In genomic region chr20:20143646-20144045, GRCh38 we compare ENCODE assay signal across 21 cellular contexts.
"Had no signal": no experiment of that assay in that cellular context is flagged by ENCODE, and none has a peak within 500 bp of the region (broad histone marks: within the 10 kb centered on the region; RNA-seq: fewer than 3 reads in every experiment).

No MANE protein-coding gene starts in this region.

- H3K4me2 ChIP-seq: smooth muscle cell had no signal

- H3K4me1 ChIP-seq: left lung, lower lobe of right lung, parathyroid adenoma, right atrium auricular region, right lobe of liver, suprapubic skin, tibial nerve, uterus had no signal

- H3K27ac ChIP-seq: left lung, lower lobe of right lung, neutrophil, parathyroid adenoma, right atrium auricular region, right lobe of liver, suprapubic skin, thoracic aorta, tibial nerve, uterus had no signal

- H3K9me3 ChIP-seq: left lung, lower lobe of right lung, neutrophil, right lobe of liver, suprapubic skin, thoracic aorta, uterus had no signal

- DNase-seq: hippocampal formation; kidney glomerular epithelial cell; left cardiac atrium; left lung; lower lobe of right lung; mammary epithelial cell; mesenchymal stem cell; naive thymus-derived CD8-positive, alpha-beta T cell; occipital lobe; right lobe of liver; stimulated activated CD4-positive, alpha-beta T cell treated with anti-CD3 and anti-CD28 coated beads, Interleukin-2, amount 100 ng/mL, for 24 hours; stimulated activated CD4-positive, alpha-beta T cell treated with anti-CD3 and anti-CD28 coated beads, Interleukin-4, amount 100 ng/mL, for 1 hour; stimulated activated naive CD4-positive, alpha-beta T cell; uterus had no signal

- ATAC-seq: left cardiac atrium; left lung; lower lobe of right lung; naive thymus-derived CD8-positive, alpha-beta T cell; right lobe of liver had no signal

- H3K27me3 ChIP-seq: left lung, right atrium auricular region, right lobe of liver, suprapubic skin, tibial nerve, uterus had no signal

- H3K4me3 ChIP-seq: left lung, lower lobe of right lung, right atrium auricular region, right lobe of liver, smooth muscle cell, suprapubic skin, thoracic aorta, tibial nerve, uterus had no signal

- H3K36me3 ChIP-seq: left lung, lower lobe of right lung, neutrophil, right atrium auricular region, right lobe of liver, suprapubic skin, thoracic aorta, tibial nerve, uterus had no signal

- H3K9ac ChIP-seq: parathyroid adenoma had no signal
